8 cellular contexts compared by ENCODE assay signal in genomic region chr18:76528477-76529432, GRCh38. TPM values are rescaled to one million over a fixed set of nuclear protein-coding genes. Genes with fewer than 3 reads are reported as not detected.
A peak's percentile ranks its signal among the peaks of the same experiment; 100 is the strongest.
DNase-seq lines count a peak whose midpoint lies in the region; ATAC-seq, FAIRE-seq and TF ChIP-seq lines count a peak whose summit lies in the region.

No MANE protein-coding gene starts in this region.

- peak; percentile 61 for ATAC-seq in HG02938 (IDR thresholded peaks at IDR 0.05; ENCODE audit: unreplicated experiment)

- TF ChIP-seq POLR2A in esophagus muscularis mucosa (IDR thresholded peaks at IDR 0.05; ENCODE audit: low read depth) (no peak), GM12892 (IDR thresholded peaks at IDR 0.05; ENCODE audit: low read depth, low read length) (no peak)

- peak; percentile 29 for DNase-seq in ELF-1 (ENCODE audit: low read depth, low spot score)
- peak; percentile 52 for DNase-seq in RPMI7951 (ENCODE audit: low read depth)
- DNase-seq in esophagus muscularis mucosa (ENCODE audit: extremely low spot score), result no peak
- no peak for DNase-seq in GM13977 (ENCODE audit: low spot score)
- no peak for DNase-seq in GOT3 (lab: John Stamatoyannopoulos, UW)
- DNase-seq in GM12892 (ENCODE audit: insufficient read length), result no peak

- H3K4me3 ChIP-seq in esophagus muscularis mucosa (peak overlapping the region; percentile 40 to 51 (median 48)), neuron (ENCODE audit: low read length) (no peak overlapping the region)

- H3K4me1 ChIP-seq in esophagus muscularis mucosa (peaks cover 9 to 17% (median 16%) of the 10 kb centered on the region in 4 donors), neuron (ENCODE audit: insufficient read depth, low read length) (peaks cover 28% of the 10 kb centered on the region)

- no peak for TF ChIP-seq EP300 in esophagus muscularis mucosa (IDR thresholded peaks at IDR 0.05)

- H3K27ac ChIP-seq in esophagus muscularis mucosa (replicated peaks in 1 of 4), result peak overlapping the region; percentile 15 to 51 (median 38)

- TF ChIP-seq CTCF in esophagus muscularis mucosa (IDR thresholded peaks at IDR 0.05), result no peak
- no peak for TF ChIP-seq CTCF in GM13977 (IDR thresholded peaks at IDR 0.05; ENCODE audit: extremely low read depth, insufficient read depth, missing control alignments)

- in situ Hi-C loops in GM13977 (cut with MboI; ENCODE audit: low pct_unique_long_range_greater_than_20kb, low sequenced_read_pairs, unreplicated experiment), result no loop called here

- no peak for FAIRE-seq in GM12892 (lab: Jason Lieb, UNC)

- intact Hi-C loops in esophagus muscularis mucosa (cut with DNase I), result no loop called here

- H3K9me3 ChIP-seq in esophagus muscularis mucosa (no peaks in the 10 kb centered on the region), neuron (ENCODE audit: low read length) (no peaks in the 10 kb centered on the region)

- peak overlapping the region; percentile 78 for H2AFZ ChIP-seq in neuron (ENCODE audit: low read depth, low read length)

- H3K36me3 ChIP-seq in esophagus muscularis mucosa (no peaks in the 10 kb centered on the region), neuron (ENCODE audit: insufficient read depth, low read length) (no peaks in the 10 kb centered on the region)

- 33% methylated on average over 22 of the region's 28 CpGs for WGBS in esophagus muscularis mucosa

- H3K27me3 ChIP-seq in esophagus muscularis mucosa, result peaks cover 0 to 23% (median 0%) of the 10 kb centered on the region in 4 donors
- no peaks in the 10 kb centered on the region for H3K27me3 ChIP-seq in neuron (ENCODE audit: insufficient read depth, low read length)

RNA-seq across cellular contexts. Expression of gene ZNF516, which starts 33.7 kb away (rescaled TPM):
- total RNA-seq in RPMI7951 (2014; rRNA removed; shearing (Covaris generic)), result 4.1 and 4.9 TPM in 2 replicates
- total RNA-seq in esophagus muscularis mucosa, result 10 to 100 TPM; 28.5 to 44.9 (median 35.8) TPM
- 2.5 TPM for polyA plus RNA-seq in GM12892 (2012; ENCODE audit: missing spikeins)

Comparison
In these comparisons a context has a peak if more than half of its experiments do, and no peak if none do; other contexts are left out.
1. DNase-seq: peak in ELF-1 (single experiment) and RPMI7951 (single experiment); none in esophagus muscularis mucosa (single experiment), GM13977 (single experiment), GOT3 (single experiment) and GM12892 (single experiment).